Comparison of ENCODE assay signal across 1 cellular context in the genomic region with DNA sequence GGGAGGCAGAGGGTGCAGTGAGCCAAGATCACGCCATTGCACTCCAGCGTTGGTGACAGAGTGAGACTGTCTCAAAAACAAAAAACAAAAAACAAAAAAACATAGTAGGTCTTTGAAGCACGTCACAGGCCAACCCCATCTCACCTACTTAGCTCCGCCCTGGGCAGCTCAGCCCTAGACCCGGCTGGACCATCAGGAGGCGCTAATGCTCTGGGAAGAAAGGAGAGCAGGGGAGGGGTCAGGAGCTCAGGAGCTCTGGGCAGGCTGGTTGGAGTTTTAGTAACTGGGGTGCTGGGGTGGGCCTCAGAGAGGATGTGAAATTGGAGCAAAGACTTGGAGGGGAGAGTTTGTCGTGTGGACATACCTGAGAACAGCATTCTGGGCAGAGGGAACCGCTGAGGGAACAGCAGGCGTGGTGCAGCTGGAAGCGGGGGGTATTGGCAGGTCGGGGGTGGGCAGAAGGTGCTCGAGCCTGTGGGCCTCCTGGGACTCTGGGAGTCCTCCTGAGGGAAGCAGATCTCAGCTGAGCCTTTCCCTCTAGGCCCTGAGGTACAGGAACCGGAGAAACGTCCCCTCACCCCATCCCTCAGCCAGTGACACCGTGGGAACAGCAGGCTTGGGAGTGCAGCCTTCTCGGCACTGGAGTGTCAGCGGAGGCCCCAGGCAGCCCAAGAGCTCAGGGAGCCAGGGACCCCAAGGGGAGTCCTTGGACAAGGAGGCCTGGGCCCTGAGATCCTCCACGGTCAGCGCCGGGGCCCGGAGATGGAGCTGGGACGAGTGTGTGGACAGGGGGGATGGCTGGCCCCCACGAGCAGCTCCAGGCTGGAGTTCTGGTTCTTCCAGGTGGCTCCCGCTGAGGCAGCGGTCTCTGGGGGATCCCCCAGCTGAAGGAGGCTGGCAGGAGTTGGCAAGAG.
TF ChIP-seq lines count a peak whose summit lies in the region.

No MANE protein-coding gene starts in this region.

TF ChIP-seq in endothelial cell of umbilical vein, 7 proteins besides CTCF, POLR2A, EP300 and RAD21:
- TF ChIP-seq, protein P1, sequence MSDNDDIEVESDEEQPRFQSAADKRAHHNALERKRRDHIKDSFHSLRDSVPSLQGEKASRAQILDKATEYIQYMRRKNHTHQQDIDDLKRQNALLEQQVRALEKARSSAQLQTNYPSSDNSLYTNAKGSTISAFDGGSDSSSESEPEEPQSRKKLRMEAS (IDR thresholded peaks at IDR 0.05; ENCODE audit: insufficient read depth, insufficient read length): no peak
- TF ChIP-seq EZH2 (IDR thresholded peaks at IDR 0.05; ENCODE audit: borderline replicate concordance, low read depth, low read length, severe bottlenecking): no peak
- TF ChIP-seq POLR2AphosphoS5 (IDR thresholded peaks at IDR 0.05; ENCODE audit: insufficient read depth, low read depth, low read length): no peak
- no peak for TF ChIP-seq FOS (IDR thresholded peaks at IDR 0.05; ENCODE audit: borderline replicate concordance, insufficient read depth, low read length)
- TF ChIP-seq JUN (IDR thresholded peaks at IDR 0.05; ENCODE audit: borderline replicate concordance, insufficient read depth, insufficient read length, low read depth): no peak
- TF ChIP-seq GATA2 (IDR thresholded peaks at IDR 0.05; ENCODE audit: insufficient read depth, insufficient read length, low read depth, low read length): no peak
- no peak for TF ChIP-seq MYC (IDR thresholded peaks at IDR 0.05; ENCODE audit: low read depth, low read length)
